ENCODE assay signal across 10 cellular contexts in the genomic region with DNA sequence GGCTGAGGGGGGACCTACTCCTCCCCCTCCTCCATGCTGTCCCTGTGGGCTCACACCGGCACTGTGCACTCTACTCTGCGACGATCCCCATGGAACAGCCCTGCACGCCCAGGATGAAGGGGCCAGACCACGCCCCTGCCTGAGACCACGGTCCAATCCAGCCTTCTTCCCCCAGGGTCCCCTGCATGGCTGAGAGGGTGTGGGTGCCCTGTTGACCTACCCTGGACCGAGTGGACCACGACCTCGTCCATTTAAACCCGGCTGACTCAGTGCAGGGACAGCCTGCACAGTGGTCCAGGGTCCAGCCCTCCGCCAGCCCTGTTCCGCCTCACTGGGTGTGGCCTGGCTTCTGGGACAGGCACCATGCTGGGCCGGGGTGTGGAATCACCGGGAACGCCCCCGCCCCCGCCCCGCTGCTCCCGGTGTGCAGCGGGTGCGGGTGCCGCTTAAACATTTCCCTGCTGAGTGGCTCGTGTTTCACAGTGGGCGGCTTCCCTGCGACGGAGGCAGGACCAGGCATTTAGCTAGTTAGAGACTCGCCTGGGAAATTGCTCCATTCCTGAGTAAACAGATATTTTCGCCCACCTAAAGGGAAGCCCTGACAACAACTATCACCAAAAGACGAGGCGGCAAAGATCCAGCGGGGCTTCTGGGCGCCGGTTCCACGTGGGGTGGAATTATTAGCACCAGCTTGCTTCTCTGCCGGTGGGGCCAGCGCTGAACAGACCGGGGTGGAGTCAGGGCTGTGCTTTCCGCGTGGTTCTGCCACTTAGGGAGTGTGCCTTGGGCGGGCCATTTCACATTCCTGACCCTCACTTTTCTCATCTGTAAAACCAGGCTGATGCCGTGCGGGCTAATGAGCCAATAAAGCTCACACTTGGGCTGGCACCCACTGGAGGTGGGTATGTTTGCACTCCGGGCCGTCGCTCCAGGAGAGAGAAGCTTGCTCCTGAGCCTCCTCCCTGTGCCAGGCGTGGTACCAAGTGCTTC. TPM values are rescaled to one million over a fixed set of nuclear protein-coding genes. Genes with fewer than 3 reads are reported as not detected.
A peak's percentile ranks its signal among the peaks of the same experiment; 100 is the strongest.
DNase-seq lines count a peak whose midpoint lies in the region; ATAC-seq and TF ChIP-seq lines count a peak whose summit lies in the region.
"Had no signal": no experiment of that assay in that cellular context is flagged by ENCODE, and none has a peak within 500 bp of the region (broad histone marks: within the 10 kb centered on the region; RNA-seq: fewer than 3 reads in every experiment).

No MANE protein-coding gene starts in this region.

- peaks cover 0 to 98% (median 11%) of the 10 kb centered on the region in 4 donors for H3K27me3 ChIP-seq in esophagus muscularis mucosa

- TF ChIP-seq POLR2A in esophagus muscularis mucosa (IDR thresholded peaks at IDR 0.05; ENCODE audit: low read depth) = no peak

- H3K9me3 ChIP-seq in esophagus muscularis mucosa = no peaks in the 10 kb centered on the region
- H3K9me3 ChIP-seq: SJSA1 had no signal

- H3K9me3 Mint-ChIP-seq in progenitor cell of endocrine pancreas (ENCODE audit: low read depth) = no peaks in the 10 kb centered on the region

- H3K27me3 Mint-ChIP-seq in progenitor cell of endocrine pancreas = peaks cover 47% of the 10 kb centered on the region

- H3K36me3 ChIP-seq in esophagus muscularis mucosa = no peaks in the 10 kb centered on the region
- H3K36me3 ChIP-seq: SJSA1 had no signal

- peak overlapping the region; percentile 19 to 47 (median 28) for H3K4me3 ChIP-seq in esophagus muscularis mucosa
- H3K4me3 ChIP-seq: SJSA1 had no signal

- H3K27ac Mint-ChIP-seq in progenitor cell of endocrine pancreas = no peak overlapping the region
- H3K27ac Mint-ChIP-seq: B cell had no signal

- intact Hi-C loops in esophagus muscularis mucosa (cut with DNase I) = no loop called here

- DNase-seq in NCI-H510A treated with DMSO at 0.1 percent for 48 hours (lab: John Stamatoyannopoulos, UW) (peak; percentile 27), NCI-H510A (lab: John Stamatoyannopoulos, UW) (no peak), NCI-H69 (lab: John Stamatoyannopoulos, UW) (peak; percentile 94), esophagus muscularis mucosa (ENCODE audit: extremely low spot score) (no peak), progenitor cell of endocrine pancreas (ENCODE audit: low spot score, unreplicated experiment) (no peak), SIG-M5 (lab: John Stamatoyannopoulos, UW) (no peak)

- TF ChIP-seq CTCF in esophagus muscularis mucosa (IDR thresholded peaks at IDR 0.05) = no peak
- TF ChIP-seq CTCF in progenitor cell of endocrine pancreas (IDR thresholded peaks at IDR 0.05; ENCODE audit: unreplicated experiment) = no peak

- H3K4me3 Mint-ChIP-seq in progenitor cell of endocrine pancreas (ENCODE audit: low read depth) = peak overlapping the region; percentile 11
- H3K4me3 Mint-ChIP-seq: B cell had no signal

- peaks cover 4% of the 10 kb centered on the region for H3K4me1 Mint-ChIP-seq in progenitor cell of endocrine pancreas (ENCODE audit: low read depth)

- no peak overlapping the region for H3K27ac ChIP-seq in esophagus muscularis mucosa (replicated peaks in 1 of 4)
- H3K27ac ChIP-seq: SJSA1 had no signal

- H3K36me3 Mint-ChIP-seq in progenitor cell of endocrine pancreas (ENCODE audit: insufficient read depth) = no peaks in the 10 kb centered on the region

- peaks cover 15 to 19% (median 17%) of the 10 kb centered on the region in 4 donors for H3K4me1 ChIP-seq in esophagus muscularis mucosa

- WGBS in esophagus muscularis mucosa = 15% methylated on average over 32 of the region's 46 CpGs

- no peak for TF ChIP-seq EP300 in esophagus muscularis mucosa (IDR thresholded peaks at IDR 0.05)

- no peak for ATAC-seq in HG03342 (IDR thresholded peaks at IDR 0.05; ENCODE audit: unreplicated experiment)
- ATAC-seq in GM18858 (IDR thresholded peaks at IDR 0.05; ENCODE audit: unreplicated experiment) = no peak

RNA-seq across cellular contexts. Expression of a gene that starts 22.6 kb away (rescaled TPM):
- total RNA-seq in esophagus muscularis mucosa = under 1 TPM in 1 of 4 donors, not detected in 3; 0.06 TPM
- not detected in 2 replicates for total RNA-seq in progenitor cell of endocrine pancreas
- total RNA-seq: B cell, SJSA1 had no signal

RNA-seq across cellular contexts. Expression of a gene that starts 49.5 kb away (rescaled TPM):
- not detected for total RNA-seq in esophagus muscularis mucosa
- total RNA-seq in progenitor cell of endocrine pancreas = not detected in 2 replicates
- total RNA-seq: B cell, SJSA1 had no signal

Comparison
In these comparisons a context has a peak if more than half of its experiments do, and no peak if none do; other contexts are left out.
1. DNase-seq: peak in NCI-H510A treated with DMSO at 0.1 percent for 48 hours (single experiment) and NCI-H69 (single experiment); none in NCI-H510A (single experiment), esophagus muscularis mucosa (single experiment), progenitor cell of endocrine pancreas (single experiment) and SIG-M5 (single experiment).